ENCODE assay signal across 1 cellular context in the genomic region with DNA sequence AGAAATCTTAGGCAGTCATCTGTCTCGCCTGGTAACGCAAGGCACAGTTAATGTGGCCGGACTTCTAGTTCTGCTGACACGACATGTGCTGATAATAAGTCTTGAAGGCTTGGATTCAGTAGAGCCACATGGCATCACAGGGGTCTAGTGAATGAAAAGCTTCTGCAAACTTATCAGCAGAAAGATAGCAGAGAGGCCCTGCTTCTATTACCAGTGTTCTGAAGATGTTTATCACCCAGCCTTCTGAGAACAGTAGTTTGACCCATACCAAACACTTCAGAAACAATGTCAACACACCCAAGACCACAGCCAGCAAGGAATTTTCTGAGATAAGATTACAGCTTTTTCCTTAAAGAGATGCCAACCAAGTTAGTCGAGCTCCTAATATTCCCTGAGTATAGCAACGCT.
TF ChIP-seq lines count a peak whose summit lies in the region.

No MANE protein-coding gene starts in this region.

TF ChIP-seq in IMR-90, 13 proteins besides CTCF, POLR2A, EP300 and RAD21:
- TF ChIP-seq, protein P1, sequence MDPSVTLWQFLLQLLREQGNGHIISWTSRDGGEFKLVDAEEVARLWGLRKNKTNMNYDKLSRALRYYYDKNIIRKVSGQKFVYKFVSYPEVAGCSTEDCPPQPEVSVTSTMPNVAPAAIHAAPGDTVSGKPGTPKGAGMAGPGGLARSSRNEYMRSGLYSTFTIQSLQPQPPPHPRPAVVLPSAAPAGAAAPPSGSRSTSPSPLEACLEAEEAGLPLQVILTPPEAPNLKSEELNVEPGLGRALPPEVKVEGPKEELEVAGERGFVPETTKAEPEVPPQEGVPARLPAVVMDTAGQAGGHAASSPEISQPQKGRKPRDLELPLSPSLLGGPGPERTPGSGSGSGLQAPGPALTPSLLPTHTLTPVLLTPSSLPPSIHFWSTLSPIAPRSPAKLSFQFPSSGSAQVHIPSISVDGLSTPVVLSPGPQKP (IDR thresholded peaks at IDR 0.05; ENCODE audit: borderline replicate concordance, low read depth, low read length): no peak
- TF ChIP-seq CHD1 (IDR thresholded peaks at IDR 0.05; ENCODE audit: low read depth, low read length) (no peak), MAZ (IDR thresholded peaks at IDR 0.05; ENCODE audit: borderline replicate concordance, low read depth, low read length) (no peak), BHLHE40 (IDR thresholded peaks at IDR 0.05; ENCODE audit: low read depth, low read length) (no peak), MAFK (IDR thresholded peaks at IDR 0.05; ENCODE audit: low read depth, low read length) (no peak), CEBPB (IDR thresholded peaks at IDR 0.05; ENCODE audit: low read depth, low read length) (no peak), RFX5 (IDR thresholded peaks at IDR 0.05; ENCODE audit: low read depth, low read length) (no peak), USF2 (IDR thresholded peaks at IDR 0.05; ENCODE audit: low read depth, low read length) (no peak), SMC3 (IDR thresholded peaks at IDR 0.05; ENCODE audit: low read depth, low read length) (no peak), FOS (IDR thresholded peaks at IDR 0.05; ENCODE audit: low read depth, low read length) (no peak), MXI1 (IDR thresholded peaks at IDR 0.05; ENCODE audit: borderline replicate concordance, low read depth, low read length) (no peak), NFE2L2 (IDR thresholded peaks at IDR 0.05; ENCODE audit: low read depth, low read length) (no peak), RCOR1 (IDR thresholded peaks at IDR 0.05; ENCODE audit: insufficient replicate concordance, low read length) (no peak)
TF ChIP-seq in IMR-90: peak in this region for 0.
